Comparison of ENCODE assay signal across 1 cellular context in the genomic region with DNA sequence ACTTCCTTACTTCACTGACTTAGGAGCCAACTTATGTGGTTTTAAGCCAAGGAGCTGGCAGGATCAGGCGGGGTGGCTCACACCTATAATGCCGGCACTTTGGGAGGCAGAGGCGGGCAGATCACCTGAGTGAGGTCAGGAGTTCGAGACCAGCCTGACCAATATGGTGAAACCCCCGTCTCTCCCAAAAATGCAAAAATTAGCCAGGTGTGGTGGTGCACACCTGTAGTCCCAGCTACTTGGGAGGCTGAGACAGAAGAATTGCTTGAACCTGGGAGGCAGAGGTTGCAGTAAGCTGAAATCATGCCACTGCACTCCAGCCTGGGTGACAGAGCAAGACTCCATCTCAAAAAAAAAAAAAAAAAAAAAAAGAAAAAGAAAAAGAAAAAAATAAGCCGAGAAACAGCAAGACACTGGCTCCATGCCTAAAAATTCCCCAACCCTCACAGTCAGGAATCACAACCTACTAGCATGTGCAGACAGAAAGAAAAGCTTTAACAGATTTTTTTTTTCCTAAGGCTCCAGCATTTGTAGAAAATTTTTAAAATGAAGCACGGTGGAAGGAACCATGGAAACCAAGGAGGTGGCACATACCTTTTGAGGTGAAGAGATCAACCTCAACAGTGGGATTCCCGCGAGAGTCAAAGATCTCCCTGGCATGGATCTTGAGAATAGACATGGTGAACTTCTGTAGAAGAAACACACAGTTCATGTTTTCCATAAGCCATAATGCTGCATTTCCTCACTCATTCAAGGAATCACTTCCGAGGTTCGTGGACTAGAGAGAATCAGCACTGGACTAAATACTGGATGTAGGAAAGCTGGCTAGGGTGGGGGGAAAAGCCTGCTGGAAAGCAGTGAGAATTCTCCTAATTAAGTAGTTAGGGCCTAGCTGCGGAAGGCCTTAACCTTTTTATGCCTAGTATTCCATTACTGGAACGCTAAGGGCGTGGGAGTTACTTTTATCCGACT.
TF ChIP-seq lines count a peak whose summit lies in the region.

No MANE protein-coding gene starts in this region.

TF ChIP-seq in H1, 55 proteins besides CTCF, POLR2A, EP300 and RAD21:
- no peak for TF ChIP-seq CBX5 (IDR thresholded peaks at IDR 0.05; ENCODE audit: low read depth, low read length)
- TF ChIP-seq POLR2AphosphoS5 (IDR thresholded peaks at IDR 0.05; ENCODE audit: low read depth, low read length), result peak; percentile 22; the same call in 1 of the 2 replicates
- no peak for TF ChIP-seq SIRT6 (IDR thresholded peaks at IDR 0.05; ENCODE audit: low read length)
- TF ChIP-seq KDM1A (IDR thresholded peaks at IDR 0.05; ENCODE audit: borderline replicate concordance, low read length), result no peak
- TF ChIP-seq JUN (IDR thresholded peaks at IDR 0.05; ENCODE audit: low read depth, low read length), result no peak
